6 cellular contexts compared by ENCODE assay signal in genomic region chr7:34945894-34946477, GRCh38.
A peak's percentile ranks its signal among the peaks of the same experiment; 100 is the strongest.
DNase-seq lines count a peak whose midpoint lies in the region; ATAC-seq and TF ChIP-seq lines count a peak whose summit lies in the region.
"Not testable (repeated sequence)": the region's sequence is repeated elsewhere in the genome, so short reads cannot be mapped to it uniquely, and the experiment has no call there.

No MANE protein-coding gene starts in this region.

- not testable (repeated sequence) for H2BK20ac ChIP-seq in IMR-90 (ENCODE audit: low read depth, low read length)

- H3K4me3 ChIP-seq in IMR-90 (ENCODE audit: insufficient read depth, low read depth, low read length); mucosa of descending colon: not testable (repeated sequence)

- H2BK120ac ChIP-seq in IMR-90 (ENCODE audit: low read depth, low read length), result not testable (repeated sequence)

- H3K4me1 ChIP-seq in IMR-90 (ENCODE audit: control insufficient read depth, insufficient read depth, low read length); mucosa of descending colon (ENCODE audit: low read depth): not testable (repeated sequence)

- not testable (repeated sequence) for H3K27ac ChIP-seq in IMR-90 (ENCODE audit: insufficient read depth, low read length)

- H3K9ac ChIP-seq in IMR-90 (ENCODE audit: low read depth, low read length), result not testable (repeated sequence)

- H3K9me3 ChIP-seq in IMR-90 (ENCODE audit: control insufficient read depth, insufficient read depth, low read length); mucosa of descending colon: not testable (repeated sequence)

- intact Hi-C loops in IMR-90 (cut with micrococcal nuclease), result loop anchor here (10.0 kb wide), 1 partner anchor 59 kb away; no protein-coding TSS in a partner anchor
- intact Hi-C loops in left ventricle myocardium superior (cut with micrococcal nuclease); mucosa of descending colon (cut with DNase I, micrococcal nuclease): not testable (repeated sequence)

- CTCF ChIA-PET in IMR-90 (lab: Yijun Ruan, JAX), result not testable (repeated sequence)

- ATAC-seq in IMR-90 (ENCODE audit: low read depth), result peak; percentile 17
- peak; percentile 70 for ATAC-seq in left ventricle myocardium superior
- peak; percentile 49 for ATAC-seq in mucosa of descending colon

- not testable (repeated sequence) for H3K27me3 ChIP-seq in IMR-90 (ENCODE audit: control insufficient read depth, insufficient read depth, low read length)

- POLR2A ChIA-PET in IMR-90 (lab: Charles Lee; ENCODE audit: unreplicated experiment), result not testable (repeated sequence)

- dilution Hi-C loops in IMR-90 (cut with HindIII; ENCODE audit: low sequenced_read_pairs, unreplicated experiment), result not testable (repeated sequence)

- H2BK15ac ChIP-seq in IMR-90 (ENCODE audit: low read depth, low read length), result not testable (repeated sequence)

- BruUV-seq in IMR-90 (replicated peaks; lab: Mats Ljungman, UMichigan), result not testable (repeated sequence)

- not testable (repeated sequence) for H3K14ac ChIP-seq in IMR-90 (replicated peaks; ENCODE audit: low read depth, low read length)

- not testable (repeated sequence) for H3K18ac ChIP-seq in IMR-90 (ENCODE audit: low read depth, low read length)

- DNase-seq in IMR-90, left ventricle myocardium superior, mucosa of descending colon: not testable (repeated sequence)
- peak; percentile 41 for DNase-seq in NCI-H446 treated with DMSO at 0.1 percent for 48 hours (lab: John Stamatoyannopoulos, UW)
- peak; percentile 82 for DNase-seq in SK-N-DZ (ENCODE audit: low spot score)
- DNase-seq in cerebellar cortex (ENCODE audit: low spot score), result peak; percentile 25

- not testable (repeated sequence) for TF ChIP-seq CTCF in IMR-90 (conservative IDR thresholded peaks at IDR 0.05; ENCODE audit: low read depth, low read length); mucosa of descending colon (IDR thresholded peaks at IDR 0.05)

- H4K5ac ChIP-seq in IMR-90 (ENCODE audit: low read depth, low read length), result not testable (repeated sequence)

- not testable (repeated sequence) for TF ChIP-seq RAD21 in IMR-90 (IDR thresholded peaks at IDR 0.05; ENCODE audit: low read length)

- H4K91ac ChIP-seq in IMR-90 (ENCODE audit: insufficient read depth, low read depth, low read length), result not testable (repeated sequence)

- H3K56ac ChIP-seq in IMR-90 (ENCODE audit: extremely low read depth, insufficient read depth, low read length), result not testable (repeated sequence)

- not testable (repeated sequence) for H2AK5ac ChIP-seq in IMR-90 (ENCODE audit: low read depth, low read length)

- in situ Hi-C loops in IMR-90 (cut with MboI; ENCODE audit: low sequenced_read_pairs), result not testable (repeated sequence)

- TF ChIP-seq POLR2A in IMR-90 (IDR thresholded peaks at IDR 0.05; ENCODE audit: low read depth, low read length), result not testable (repeated sequence)

- not testable (repeated sequence) for H2AFZ ChIP-seq in IMR-90 (replicated peaks; ENCODE audit: low read length, poor library complexity)

- not testable (repeated sequence) for H2BK5ac ChIP-seq in IMR-90 (ENCODE audit: low read depth, low read length, poor library complexity, severe bottlenecking)

- no CpG with 5 or more reads among the region's 7 CpGs for WGBS in IMR-90 (ENCODE audit: extremely low coverage in 2 of 2, insufficient read length in 1 of 2), 2 experiments

- not testable (repeated sequence) for H4K8ac ChIP-seq in IMR-90 (ENCODE audit: low read depth in 2 of 2, low read length in 2 of 2)

- H3K4me2 ChIP-seq in IMR-90 (ENCODE audit: low read depth, low read length), result not testable (repeated sequence)

- not testable (repeated sequence) for H3K9me1 ChIP-seq in IMR-90 (ENCODE audit: insufficient read depth, low read length)

- H4K20me1 ChIP-seq in IMR-90 (ENCODE audit: insufficient read depth, low read length), result not testable (repeated sequence)

- not testable (repeated sequence) for H3K79me1 ChIP-seq in IMR-90 (ENCODE audit: low read depth in 1 of 2, low read length in 2 of 2)

- H2AK9ac ChIP-seq in IMR-90 (replicated peaks; ENCODE audit: low read depth, low read length, poor library complexity), result not testable (repeated sequence)

- H3K4ac ChIP-seq in IMR-90 (ENCODE audit: low read depth, low read length), result not testable (repeated sequence)

- not testable (repeated sequence) for H3K36me3 ChIP-seq in IMR-90 (ENCODE audit: control insufficient read depth, insufficient read depth, low read length); mucosa of descending colon (ENCODE audit: low read depth)

- H3K23ac ChIP-seq in IMR-90 (ENCODE audit: low read depth, low read length), result not testable (repeated sequence)

Comparison
In these comparisons a context has a peak if more than half of its experiments do, and no peak if none do; other contexts are left out.
1. ATAC-seq: peak in every context shown above with its lines; median percentile 70 in left ventricle myocardium superior; 49 in mucosa of descending colon; 17 in IMR-90.